10 cellular contexts compared by ENCODE assay signal in the genomic region with DNA sequence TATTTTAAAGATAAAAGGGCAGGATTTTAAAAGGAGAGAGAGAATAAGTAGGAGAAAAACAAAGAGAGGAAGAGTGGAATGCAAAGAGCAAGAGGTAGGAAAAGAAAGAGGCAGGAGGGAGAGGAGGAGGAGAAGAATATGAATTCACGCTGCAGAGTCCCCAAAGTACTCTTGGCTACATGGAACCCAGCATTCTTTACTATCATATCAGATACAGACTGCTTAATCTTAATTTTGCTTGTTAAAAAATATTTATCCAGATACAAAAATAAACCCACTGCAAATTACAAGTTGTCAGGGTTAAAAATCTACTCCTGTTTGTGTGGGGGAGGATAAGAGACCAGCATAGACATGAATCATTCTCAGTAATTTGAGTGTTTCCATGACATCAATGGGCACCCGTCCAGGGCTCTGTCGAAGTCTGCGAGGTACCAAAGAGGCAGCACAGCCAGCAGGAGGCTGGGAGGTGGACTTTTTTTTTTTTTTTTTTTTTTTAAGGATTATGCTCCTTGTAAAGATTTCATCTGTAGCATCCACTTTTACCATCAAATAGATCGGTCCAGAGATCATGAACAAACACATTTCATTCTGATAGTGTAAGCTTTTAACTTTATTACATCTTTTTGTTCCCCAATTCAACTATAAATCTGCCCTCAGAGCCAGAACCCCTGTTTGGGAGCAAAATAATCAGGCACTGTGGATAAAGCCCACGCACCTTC.
DNase-seq lines count a peak whose midpoint lies in the region; ATAC-seq, FAIRE-seq and TF ChIP-seq lines count a peak whose summit lies in the region.
"Had no signal": no experiment of that assay in that cellular context is flagged by ENCODE, and none has a peak within 500 bp of the region (broad histone marks: within the 10 kb centered on the region; RNA-seq: fewer than 3 reads in every experiment).

No MANE protein-coding gene starts in this region.

- DNase-seq in A549 (ENCODE audit: low read depth in 1 of 2, low spot score in 1 of 2) (peak; percentile 26 to 69), HS-27A (ENCODE audit: low read depth) (peak; percentile 72), mucosa of gallbladder (ENCODE audit: low spot score) (peak; percentile 60), frontal cortex (ENCODE audit: low spot score in 2 of 2) (no peak)
- DNase-seq: DND-41 had no signal

- H3K4me1 ChIP-seq in A549, result peaks cover 24% of the 10 kb centered on the region

- no peaks in the 10 kb centered on the region for H3K9me3 ChIP-seq in A549

- H3K4me3 ChIP-seq in A549, result no peak overlapping the region

- CTCF ChIA-PET in A549 (lab: Yijun Ruan, JAX), result interaction anchor here (0.7 kb wide), 1 partner anchor 1098 kb away, joined by 3 read pairs; no protein-coding TSS in a partner anchor

- no peak for FAIRE-seq in A549 (lab: Jason Lieb, UNC)
- peak; percentile 74 for FAIRE-seq in endometrium (lab: Jason Lieb, UNC)
- FAIRE-seq in frontal cortex (lab: Jason Lieb, UNC), result no peak
- FAIRE-seq: TTC549 had no signal

- TF ChIP-seq EP300 in A549 (IDR thresholded peaks at IDR 0.05), result no peak

- TF ChIP-seq RAD21 in A549 (conservative IDR thresholded peaks at IDR 0.05 in 1 of 2, IDR thresholded peaks at IDR 0.05 in 1 of 2), result no peak

- peak overlapping the region; percentile 69 for H3K4me2 ChIP-seq in A549

- 20% methylated on average over 6 of the region's 6 CpGs for WGBS in A549 (ENCODE audit: missing lambda C conversion rate)

- ATAC-seq in A549 (peak; percentile 86 to 95), GM18870 (IDR thresholded peaks at IDR 0.05; ENCODE audit: unreplicated experiment) (no peak), GM21515 (IDR thresholded peaks at IDR 0.05; ENCODE audit: unreplicated experiment) (no peak)

- TF ChIP-seq CTCF in A549 (IDR thresholded peaks at IDR 0.05), result no peak

- H3K27ac ChIP-seq in A549, result peak overlapping the region in 1 of 2 experiments; percentile 60; a peak in 4 of 6 replicates

- POLR2A ChIA-PET in A549 (lab: Yijun Ruan, JAX), result no interaction called here

- no peak for TF ChIP-seq POLR2A in A549 (IDR thresholded peaks at IDR 0.05; ENCODE audit: low read length)

TF ChIP-seq in A549, 52 proteins besides CTCF, POLR2A, EP300 and RAD21:
- no peak for TF ChIP-seq FOSL2 (IDR thresholded peaks at IDR 0.05)
- TF ChIP-seq FOSL2 (CRISPR knock-in tag; IDR thresholded peaks at IDR 0.05), result peak; percentile 51
- TF ChIP-seq RARB (CRISPR knock-in tag; IDR thresholded peaks at IDR 0.05), result no peak
- TF ChIP-seq EHF (CRISPR knock-in tag; IDR thresholded peaks at IDR 0.05), result no peak

TF ChIP-seq in PFSK-1, 5 proteins besides CTCF, POLR2A, EP300 and RAD21:
- TF ChIP-seq TAF1 (IDR thresholded peaks at IDR 0.05; ENCODE audit: borderline replicate concordance, insufficient read depth, low read length) (peak; percentile 33; the same call in 1 of the 2 replicates), SIN3A (IDR thresholded peaks at IDR 0.05; ENCODE audit: borderline replicate concordance, insufficient read depth, low read length) (peak; percentile 78; the same call in 1 of the 2 replicates), POLR2AphosphoS5 (IDR thresholded peaks at IDR 0.05; ENCODE audit: low read depth, low read length) (peak; percentile 44; the same call in 1 of the 2 replicates), FOXP2 (optimal IDR thresholded peaks at IDR 0.05; ENCODE audit: borderline replicate concordance, extremely low read depth, extremely low read length, insufficient read depth) (no peak), REST (IDR thresholded peaks at IDR 0.05; ENCODE audit: insufficient read depth in 1 of 2, low read depth in 2 of 2, low read length in 2 of 2) (peak in 1 of 2 experiments; percentile 53; a peak in 1 of 4 replicates)
TF ChIP-seq in PFSK-1: peak in this region for 4.

Comparison
In these comparisons a context has a peak if more than half of its experiments do, and no peak if none do; other contexts are left out.
1. ATAC-seq: peak in A549 (2 of 2); none in GM18870 (single experiment) and GM21515 (single experiment).
2. DNase-seq: peak in A549 (2 of 2), HS-27A (single experiment) and mucosa of gallbladder (single experiment); none in frontal cortex (0 of 2).